1 cellular context compared by ENCODE assay signal in the genomic region with DNA sequence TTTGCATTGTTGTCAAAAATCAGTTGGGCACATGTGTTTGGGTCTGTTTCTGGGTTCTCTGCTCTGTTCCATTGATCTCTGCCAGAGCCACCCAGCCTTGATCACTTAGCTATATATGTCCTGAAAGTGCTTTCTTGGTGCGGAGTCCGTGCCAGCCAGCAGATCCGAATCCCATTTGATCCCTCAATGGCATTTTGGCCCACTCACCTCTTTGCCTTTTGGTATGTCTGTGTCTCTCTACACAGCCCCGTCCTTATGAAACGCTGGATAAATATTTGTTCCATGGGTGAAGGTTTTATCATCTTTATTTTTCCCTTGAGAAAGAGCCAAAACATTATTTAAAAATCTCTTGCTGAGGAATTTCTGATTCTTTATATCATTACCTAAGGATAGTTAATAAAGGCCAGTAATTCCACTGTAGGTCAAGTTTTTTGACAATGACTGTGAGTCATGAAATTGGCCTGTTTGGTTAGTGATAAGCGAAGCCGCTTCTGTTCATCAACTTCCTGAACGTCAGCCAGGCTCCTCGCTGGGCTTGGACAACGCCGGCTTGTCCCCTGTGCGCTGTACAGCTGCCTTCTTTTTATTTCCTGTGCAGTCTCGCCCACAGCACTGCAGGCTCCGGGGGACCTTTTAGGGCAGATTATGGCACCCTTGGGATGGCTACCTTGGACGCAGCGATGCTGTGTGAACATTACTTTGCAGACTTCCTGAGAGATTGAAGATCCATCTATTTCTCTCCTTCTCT.
TF ChIP-seq lines count a peak whose summit lies in the region.

No MANE protein-coding gene starts in this region.

TF ChIP-seq in HepG2, 621 proteins besides CTCF, POLR2A, EP300 and RAD21 (continued from another document and continues in another):
- TF ChIP-seq, protein P1, sequence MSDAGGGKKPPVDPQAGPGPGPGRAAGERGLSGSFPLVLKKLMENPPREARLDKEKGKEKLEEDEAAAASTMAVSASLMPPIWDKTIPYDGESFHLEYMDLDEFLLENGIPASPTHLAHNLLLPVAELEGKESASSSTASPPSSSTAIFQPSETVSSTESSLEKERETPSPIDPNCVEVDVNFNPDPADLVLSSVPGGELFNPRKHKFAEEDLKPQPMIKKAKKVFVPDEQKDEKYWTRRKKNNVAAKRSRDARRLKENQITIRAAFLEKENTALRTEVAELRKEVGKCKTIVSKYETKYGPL (CRISPR knock-in tag; IDR thresholded peaks at IDR 0.05) = no peak
- TF ChIP-seq MIER2 (CRISPR knock-in tag; IDR thresholded peaks at IDR 0.05) (peak; percentile 41; the same call in 1 of the 2 replicates), SOX6 (IDR thresholded peaks at IDR 0.05) (no peak), SOX6 (CRISPR knock-in tag; IDR thresholded peaks at IDR 0.05) (peak; percentile 80), ZNF350 (CRISPR knock-in tag; IDR thresholded peaks at IDR 0.05; ENCODE audit: borderline replicate concordance, low read depth) (no peak), PHF21A (CRISPR knock-in tag; IDR thresholded peaks at IDR 0.05) (no peak), SMAD9 (CRISPR knock-in tag; IDR thresholded peaks at IDR 0.05) (no peak), TEAD3 (CRISPR knock-in tag; optimal IDR thresholded peaks at IDR 0.05; ENCODE audit: borderline replicate concordance) (peak; percentile 90), ZNF24 (IDR thresholded peaks at IDR 0.05) (no peak), JARID2 (CRISPR knock-in tag; IDR thresholded peaks at IDR 0.05; ENCODE audit: insufficient replicate concordance) (no peak), KDM3A (CRISPR knock-in tag; IDR thresholded peaks at IDR 0.05; ENCODE audit: low read depth) (no peak), ATF1 (CRISPR knock-in tag; IDR thresholded peaks at IDR 0.05) (no peak), NFE2L2 (IDR thresholded peaks at IDR 0.05; ENCODE audit: low read length) (no peak), ZNF124 (CRISPR knock-in tag; IDR thresholded peaks at IDR 0.05) (0 out of 2 replicates have a peak, but pooled peaks have one; percentile 61), ZNF891 (CRISPR knock-in tag; IDR thresholded peaks at IDR 0.05) (no peak), MEIS1 (CRISPR knock-in tag; IDR thresholded peaks at IDR 0.05; ENCODE audit: borderline replicate concordance) (no peak), GFI1 (CRISPR knock-in tag; IDR thresholded peaks at IDR 0.05; ENCODE audit: borderline replicate concordance) (no peak), PTBP1 (IDR thresholded peaks at IDR 0.05; ENCODE audit: low read depth, low read length, poor library complexity, severe bottlenecking) (no peak), WIZ (CRISPR knock-in tag; IDR thresholded peaks at IDR 0.05) (no peak), STAG1 (CRISPR knock-in tag; IDR thresholded peaks at IDR 0.05) (0 out of 2 replicates have a peak, but pooled peaks have one; percentile 7), ZNF678 (CRISPR knock-in tag; IDR thresholded peaks at IDR 0.05) (no peak), FOXK2 (IDR thresholded peaks at IDR 0.05) (no peak), ZC3H13 (CRISPR knock-in tag; IDR thresholded peaks at IDR 0.05) (no peak), NFYB (CRISPR knock-in tag; IDR thresholded peaks at IDR 0.05) (no peak), ZNF747 (CRISPR knock-in tag; IDR thresholded peaks at IDR 0.05; ENCODE audit: borderline replicate concordance) (no peak), ZFP36L2 (CRISPR knock-in tag; IDR thresholded peaks at IDR 0.05) (no peak), ZNF224 (CRISPR knock-in tag; IDR thresholded peaks at IDR 0.05) (no peak), ZNF430 (CRISPR knock-in tag; IDR thresholded peaks at IDR 0.05) (no peak), ZNF274 (CRISPR knock-in tag; IDR thresholded peaks at IDR 0.05) (no peak)
- TF ChIP-seq, protein P2, sequence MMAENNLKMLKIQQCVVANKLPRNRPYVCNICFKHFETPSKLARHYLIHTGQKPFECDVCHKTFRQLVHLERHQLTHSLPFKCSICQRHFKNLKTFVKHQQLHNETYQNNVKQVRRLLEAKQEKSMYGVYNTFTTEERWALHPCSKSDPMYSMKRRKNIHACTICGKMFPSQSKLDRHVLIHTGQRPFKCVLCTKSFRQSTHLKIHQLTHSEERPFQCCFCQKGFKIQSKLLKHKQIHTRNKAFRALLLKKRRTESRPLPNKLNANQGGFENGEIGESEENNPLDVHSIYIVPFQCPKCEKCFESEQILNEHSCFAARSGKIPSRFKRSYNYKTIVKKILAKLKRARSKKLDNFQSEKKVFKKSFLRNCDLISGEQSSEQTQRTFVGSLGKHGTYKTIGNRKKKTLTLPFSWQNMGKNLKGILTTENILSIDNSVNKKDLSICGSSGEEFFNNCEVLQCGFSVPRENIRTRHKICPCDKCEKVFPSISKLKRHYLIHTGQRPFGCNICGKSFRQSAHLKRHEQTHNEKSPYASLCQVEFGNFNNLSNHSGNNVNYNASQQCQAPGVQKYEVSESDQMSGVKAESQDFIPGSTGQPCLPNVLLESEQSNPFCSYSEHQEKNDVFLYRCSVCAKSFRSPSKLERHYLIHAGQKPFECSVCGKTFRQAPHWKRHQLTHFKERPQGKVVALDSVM (CRISPR knock-in tag; IDR thresholded peaks at IDR 0.05) = no peak
- TF ChIP-seq, protein P3, sequence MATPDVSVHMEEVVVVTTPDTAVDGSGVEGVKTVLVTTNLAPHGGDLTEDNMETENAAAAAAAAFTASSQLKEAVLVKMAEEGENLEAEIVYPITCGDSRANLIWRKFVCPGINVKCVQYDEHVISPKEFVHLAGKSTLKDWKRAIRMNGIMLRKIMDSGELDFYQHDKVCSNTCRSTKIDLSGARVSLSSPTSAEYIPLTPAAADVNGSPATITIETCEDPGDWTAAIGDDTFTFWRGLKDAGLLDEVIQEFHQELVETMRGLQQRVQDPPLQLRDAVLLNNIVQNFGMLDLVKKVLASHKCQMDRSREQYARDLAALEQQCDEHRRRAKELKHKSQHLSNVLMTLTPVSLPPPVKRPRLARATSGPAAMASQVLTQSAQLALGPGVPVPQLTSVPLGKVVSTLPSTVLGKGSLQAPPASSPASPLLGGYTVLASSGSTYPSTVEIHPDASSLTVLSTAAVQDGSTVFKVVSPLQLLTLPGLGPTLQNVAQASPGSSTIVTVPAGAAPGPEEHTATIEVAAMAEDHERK (CRISPR knock-in tag; IDR thresholded peaks at IDR 0.05; ENCODE audit: low read depth) = no peak
- TF ChIP-seq, protein P4, sequence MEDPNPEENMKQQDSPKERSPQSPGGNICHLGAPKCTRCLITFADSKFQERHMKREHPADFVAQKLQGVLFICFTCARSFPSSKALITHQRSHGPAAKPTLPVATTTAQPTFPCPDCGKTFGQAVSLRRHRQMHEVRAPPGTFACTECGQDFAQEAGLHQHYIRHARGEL (CRISPR knock-in tag; IDR thresholded peaks at IDR 0.05) = no peak
- TF ChIP-seq, protein P5, sequence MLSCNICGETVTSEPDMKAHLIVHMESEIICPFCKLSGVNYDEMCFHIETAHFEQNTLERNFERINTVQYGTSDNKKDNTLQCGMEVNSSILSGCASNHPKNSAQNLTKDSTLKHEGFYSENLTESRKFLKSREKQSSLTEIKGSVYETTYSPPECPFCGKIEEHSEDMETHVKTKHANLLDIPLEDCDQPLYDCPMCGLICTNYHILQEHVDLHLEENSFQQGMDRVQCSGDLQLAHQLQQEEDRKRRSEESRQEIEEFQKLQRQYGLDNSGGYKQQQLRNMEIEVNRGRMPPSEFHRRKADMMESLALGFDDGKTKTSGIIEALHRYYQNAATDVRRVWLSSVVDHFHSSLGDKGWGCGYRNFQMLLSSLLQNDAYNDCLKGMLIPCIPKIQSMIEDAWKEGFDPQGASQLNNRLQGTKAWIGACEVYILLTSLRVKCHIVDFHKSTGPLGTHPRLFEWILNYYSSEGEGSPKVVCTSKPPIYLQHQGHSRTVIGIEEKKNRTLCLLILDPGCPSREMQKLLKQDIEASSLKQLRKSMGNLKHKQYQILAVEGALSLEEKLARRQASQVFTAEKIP (CRISPR knock-in tag; IDR thresholded peaks at IDR 0.05; ENCODE audit: borderline replicate concordance) = no peak
- TF ChIP-seq, protein P6, sequence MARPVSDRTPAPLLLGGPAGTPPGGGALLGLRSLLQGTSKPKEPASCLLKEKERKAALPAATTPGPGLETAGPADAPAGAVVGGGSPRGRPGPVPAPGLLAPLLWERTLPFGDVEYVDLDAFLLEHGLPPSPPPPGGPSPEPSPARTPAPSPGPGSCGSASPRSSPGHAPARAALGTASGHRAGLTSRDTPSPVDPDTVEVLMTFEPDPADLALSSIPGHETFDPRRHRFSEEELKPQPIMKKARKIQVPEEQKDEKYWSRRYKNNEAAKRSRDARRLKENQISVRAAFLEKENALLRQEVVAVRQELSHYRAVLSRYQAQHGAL (CRISPR knock-in tag; IDR thresholded peaks at IDR 0.05; ENCODE audit: not compliant biosample characterization) = no peak
- TF ChIP-seq, protein P7, sequence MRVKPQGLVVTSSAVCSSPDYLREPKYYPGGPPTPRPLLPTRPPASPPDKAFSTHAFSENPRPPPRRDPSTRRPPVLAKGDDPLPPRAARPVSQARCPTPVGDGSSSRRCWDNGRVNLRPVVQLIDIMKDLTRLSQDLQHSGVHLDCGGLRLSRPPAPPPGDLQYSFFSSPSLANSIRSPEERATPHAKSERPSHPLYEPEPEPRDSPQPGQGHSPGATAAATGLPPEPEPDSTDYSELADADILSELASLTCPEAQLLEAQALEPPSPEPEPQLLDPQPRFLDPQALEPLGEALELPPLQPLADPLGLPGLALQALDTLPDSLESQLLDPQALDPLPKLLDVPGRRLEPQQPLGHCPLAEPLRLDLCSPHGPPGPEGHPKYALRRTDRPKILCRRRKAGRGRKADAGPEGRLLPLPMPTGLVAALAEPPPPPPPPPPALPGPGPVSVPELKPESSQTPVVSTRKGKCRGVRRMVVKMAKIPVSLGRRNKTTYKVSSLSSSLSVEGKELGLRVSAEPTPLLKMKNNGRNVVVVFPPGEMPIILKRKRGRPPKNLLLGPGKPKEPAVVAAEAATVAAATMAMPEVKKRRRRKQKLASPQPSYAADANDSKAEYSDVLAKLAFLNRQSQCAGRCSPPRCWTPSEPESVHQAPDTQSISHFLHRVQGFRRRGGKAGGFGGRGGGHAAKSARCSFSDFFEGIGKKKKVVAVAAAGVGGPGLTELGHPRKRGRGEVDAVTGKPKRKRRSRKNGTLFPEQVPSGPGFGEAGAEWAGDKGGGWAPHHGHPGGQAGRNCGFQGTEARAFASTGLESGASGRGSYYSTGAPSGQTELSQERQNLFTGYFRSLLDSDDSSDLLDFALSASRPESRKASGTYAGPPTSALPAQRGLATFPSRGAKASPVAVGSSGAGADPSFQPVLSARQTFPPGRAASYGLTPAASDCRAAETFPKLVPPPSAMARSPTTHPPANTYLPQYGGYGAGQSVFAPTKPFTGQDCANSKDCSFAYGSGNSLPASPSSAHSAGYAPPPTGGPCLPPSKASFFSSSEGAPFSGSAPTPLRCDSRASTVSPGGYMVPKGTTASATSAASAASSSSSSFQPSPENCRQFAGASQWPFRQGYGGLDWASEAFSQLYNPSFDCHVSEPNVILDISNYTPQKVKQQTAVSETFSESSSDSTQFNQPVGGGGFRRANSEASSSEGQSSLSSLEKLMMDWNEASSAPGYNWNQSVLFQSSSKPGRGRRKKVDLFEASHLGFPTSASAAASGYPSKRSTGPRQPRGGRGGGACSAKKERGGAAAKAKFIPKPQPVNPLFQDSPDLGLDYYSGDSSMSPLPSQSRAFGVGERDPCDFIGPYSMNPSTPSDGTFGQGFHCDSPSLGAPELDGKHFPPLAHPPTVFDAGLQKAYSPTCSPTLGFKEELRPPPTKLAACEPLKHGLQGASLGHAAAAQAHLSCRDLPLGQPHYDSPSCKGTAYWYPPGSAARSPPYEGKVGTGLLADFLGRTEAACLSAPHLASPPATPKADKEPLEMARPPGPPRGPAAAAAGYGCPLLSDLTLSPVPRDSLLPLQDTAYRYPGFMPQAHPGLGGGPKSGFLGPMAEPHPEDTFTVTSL (CRISPR knock-in tag; IDR thresholded peaks at IDR 0.05; ENCODE audit: borderline replicate concordance) = peak; percentile 74; the same call in 1 of the 2 replicates
- TF ChIP-seq, protein P8, sequence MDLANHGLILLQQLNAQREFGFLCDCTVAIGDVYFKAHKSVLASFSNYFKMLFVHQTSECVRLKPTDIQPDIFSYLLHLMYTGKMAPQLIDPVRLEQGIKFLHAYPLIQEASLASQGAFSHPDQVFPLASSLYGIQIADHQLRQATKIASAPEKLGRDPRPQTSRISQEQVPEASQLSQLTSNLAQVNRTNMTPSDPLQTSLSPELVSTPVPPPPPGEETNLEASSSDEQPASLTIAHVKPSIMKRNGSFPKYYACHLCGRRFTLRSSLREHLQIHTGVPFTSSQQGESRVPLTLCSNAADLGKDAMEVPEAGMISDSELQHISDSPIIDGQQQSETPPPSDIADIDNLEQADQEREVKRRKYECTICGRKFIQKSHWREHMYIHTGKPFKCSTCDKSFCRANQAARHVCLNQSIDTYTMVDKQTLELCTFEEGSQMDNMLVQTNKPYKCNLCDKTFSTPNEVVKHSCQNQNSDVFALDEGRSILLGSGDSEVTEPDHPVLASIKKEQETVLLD (CRISPR knock-in tag; IDR thresholded peaks at IDR 0.05; ENCODE audit: low read depth) = no peak
- TF ChIP-seq, protein P9, sequence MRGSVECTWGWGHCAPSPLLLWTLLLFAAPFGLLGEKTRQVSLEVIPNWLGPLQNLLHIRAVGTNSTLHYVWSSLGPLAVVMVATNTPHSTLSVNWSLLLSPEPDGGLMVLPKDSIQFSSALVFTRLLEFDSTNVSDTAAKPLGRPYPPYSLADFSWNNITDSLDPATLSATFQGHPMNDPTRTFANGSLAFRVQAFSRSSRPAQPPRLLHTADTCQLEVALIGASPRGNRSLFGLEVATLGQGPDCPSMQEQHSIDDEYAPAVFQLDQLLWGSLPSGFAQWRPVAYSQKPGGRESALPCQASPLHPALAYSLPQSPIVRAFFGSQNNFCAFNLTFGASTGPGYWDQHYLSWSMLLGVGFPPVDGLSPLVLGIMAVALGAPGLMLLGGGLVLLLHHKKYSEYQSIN (CRISPR knock-in tag; IDR thresholded peaks at IDR 0.05; ENCODE audit: borderline replicate concordance) = no peak
- TF ChIP-seq, protein P10, sequence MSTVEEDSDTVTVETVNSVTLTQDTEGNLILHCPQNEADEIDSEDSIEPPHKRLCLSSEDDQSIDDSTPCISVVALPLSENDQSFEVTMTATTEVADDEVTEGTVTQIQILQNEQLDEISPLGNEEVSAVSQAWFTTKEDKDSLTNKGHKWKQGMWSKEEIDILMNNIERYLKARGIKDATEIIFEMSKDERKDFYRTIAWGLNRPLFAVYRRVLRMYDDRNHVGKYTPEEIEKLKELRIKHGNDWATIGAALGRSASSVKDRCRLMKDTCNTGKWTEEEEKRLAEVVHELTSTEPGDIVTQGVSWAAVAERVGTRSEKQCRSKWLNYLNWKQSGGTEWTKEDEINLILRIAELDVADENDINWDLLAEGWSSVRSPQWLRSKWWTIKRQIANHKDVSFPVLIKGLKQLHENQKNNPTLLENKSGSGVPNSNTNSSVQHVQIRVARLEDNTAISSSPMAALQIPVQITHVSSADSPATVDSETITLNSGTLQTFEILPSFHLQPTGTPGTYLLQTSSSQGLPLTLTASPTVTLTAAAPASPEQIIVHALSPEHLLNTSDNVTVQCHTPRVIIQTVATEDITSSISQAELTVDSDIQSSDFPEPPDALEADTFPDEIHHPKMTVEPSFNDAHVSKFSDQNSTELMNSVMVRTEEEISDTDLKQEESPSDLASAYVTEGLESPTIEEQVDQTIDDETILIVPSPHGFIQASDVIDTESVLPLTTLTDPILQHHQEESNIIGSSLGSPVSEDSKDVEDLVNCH (CRISPR knock-in tag; IDR thresholded peaks at IDR 0.05) = no peak
